In genomic region chr12:2246358-2246757, GRCh38 we compare ENCODE assay signal across 18 cellular contexts.
DNase-seq lines count a peak whose midpoint lies in the region; ATAC-seq and TF ChIP-seq lines count a peak whose summit lies in the region.
"Had no signal": no experiment of that assay in that cellular context is flagged by ENCODE, and none has a peak within 500 bp of the region (broad histone marks: within the 10 kb centered on the region; RNA-seq: fewer than 3 reads in every experiment).

No MANE protein-coding gene starts in this region.

- intact Hi-C loops in esophagus squamous epithelium (cut with DNase I), result no loop called here

- peak overlapping the region; percentile 61 for H2BK15ac ChIP-seq in mesenchymal stem cell (ENCODE audit: low read depth, poor library complexity, severe bottlenecking)

- 0 out of 2 replicates have a peak overlapping the region, but pooled peaks have one; percentile 73 for H3K27ac Mint-ChIP-seq in HFFc6
- no peak overlapping the region for H3K27ac Mint-ChIP-seq in stimulated activated naive B cell treated with anti-CD40 and anti-IgM and Interleukin-4, amounts not matched to agents 10 μg/mL and 1 μg/mL and 100 μg/mL, for 72 hours

- no peaks in the 10 kb centered on the region for H3K79me1 ChIP-seq in mesenchymal stem cell (replicated peaks; ENCODE audit: low read length, poor library complexity, severe bottlenecking)

- H4K8ac ChIP-seq in mesenchymal stem cell (ENCODE audit: low read length), result peak overlapping the region; percentile 89

- H3K36me3 ChIP-seq in OCI-LY1 (ENCODE audit: insufficient read depth, low read length), result no peaks in the 10 kb centered on the region
- no peaks in the 10 kb centered on the region for H3K36me3 ChIP-seq in mesenchymal stem cell (ENCODE audit: control insufficient read depth in 1 of 2, insufficient read depth in 2 of 2, low read depth in 1 of 2, low read length in 2 of 2)
- peaks cover 0 to 3% of the 10 kb centered on the region in 2 donors for H3K36me3 ChIP-seq in stomach smooth muscle (ENCODE audit: control insufficient read depth in 2 of 2, insufficient read depth in 2 of 2, low read length in 2 of 2)
- H3K36me3 ChIP-seq in esophagus squamous epithelium, result no peaks in the 10 kb centered on the region
- H3K36me3 ChIP-seq: HAP-1, MG63 had no signal

- H3K4me2 ChIP-seq in OCI-LY1 (ENCODE audit: low read length) (peak overlapping the region; percentile 60), mesenchymal stem cell (ENCODE audit: low read length, poor library complexity, severe bottlenecking) (no peak overlapping the region)

- H3K9ac ChIP-seq in OCI-LY1 (ENCODE audit: low read length), result peak overlapping the region; percentile 80
- H3K9ac ChIP-seq in mesenchymal stem cell (ENCODE audit: low read length), result no peak overlapping the region
- H3K9ac ChIP-seq in stomach smooth muscle (ENCODE audit: low read length in 2 of 2), result no peak overlapping the region

- no peak overlapping the region for H2AFZ ChIP-seq in OCI-LY1 (ENCODE audit: low read length)
- no peak overlapping the region for H2AFZ ChIP-seq in mesenchymal stem cell (ENCODE audit: low read depth, low read length)

- no peak for ATAC-seq in stimulated activated naive B cell treated with anti-CD40 and anti-IgM and Interleukin-4, amounts not matched to agents 10 μg/mL and 1 μg/mL and 100 μg/mL, for 72 hours (replicated peaks)

- peak overlapping the region; percentile 38 for H3K4me3 ChIP-seq in OCI-LY1 (ENCODE audit: low read depth, low read length, poor library complexity, severe bottlenecking)
- no peak overlapping the region for H3K4me3 ChIP-seq in mesenchymal stem cell (ENCODE audit: insufficient read depth in 1 of 2, low read depth in 1 of 2, low read length in 2 of 2)
- H3K4me3 ChIP-seq in stomach smooth muscle (ENCODE audit: low read length in 2 of 2), result no peak overlapping the region
- no peak overlapping the region for H3K4me3 ChIP-seq in esophagus squamous epithelium
- H3K4me3 ChIP-seq: HAP-1, MG63 had no signal

- peaks cover 5% of the 10 kb centered on the region; the same call in 1 of the 2 replicates for H3K36me3 Mint-ChIP-seq in HFFc6 (ENCODE audit: low read depth)
- H3K36me3 Mint-ChIP-seq in stimulated activated naive B cell treated with anti-CD40 and anti-IgM and Interleukin-4, amounts not matched to agents 10 μg/mL and 1 μg/mL and 100 μg/mL, for 72 hours, result no peaks in the 10 kb centered on the region

- H3K27me3 ChIP-seq in OCI-LY1 (ENCODE audit: insufficient read depth, low read length), result no peaks in the 10 kb centered on the region
- no peaks in the 10 kb centered on the region for H3K27me3 ChIP-seq in mesenchymal stem cell (ENCODE audit: control insufficient read depth in 1 of 2, insufficient read depth in 1 of 2, low read length in 2 of 2)
- no peaks in the 10 kb centered on the region for H3K27me3 ChIP-seq in stomach smooth muscle (ENCODE audit: control insufficient read depth in 1 of 2, insufficient read depth in 2 of 2, low read length in 2 of 2)
- no peaks in the 10 kb centered on the region for H3K27me3 ChIP-seq in esophagus squamous epithelium
- H3K27me3 ChIP-seq: MG63 had no signal

- no peaks in the 10 kb centered on the region for H3K79me2 ChIP-seq in OCI-LY1 (ENCODE audit: insufficient read depth, low read length)

- H3K4me1 Mint-ChIP-seq in HFFc6 (ENCODE audit: low read depth), result peaks cover 92% of the 10 kb centered on the region
- H3K4me1 Mint-ChIP-seq in stimulated activated naive B cell treated with anti-CD40 and anti-IgM and Interleukin-4, amounts not matched to agents 10 μg/mL and 1 μg/mL and 100 μg/mL, for 72 hours, result peaks cover 8 to 13% of the 10 kb centered on the region in 2 donors

- H2BK12ac ChIP-seq in mesenchymal stem cell (ENCODE audit: low read length in 2 of 2), result peak overlapping the region; percentile 96

- H2AK5ac ChIP-seq in mesenchymal stem cell (ENCODE audit: low read length, severe bottlenecking), result peak overlapping the region; percentile 40

- H2BK120ac ChIP-seq in mesenchymal stem cell (ENCODE audit: low read depth, low read length), result peak overlapping the region; percentile 56

- WGBS in mesenchymal stem cell, result 72% methylated on average over 10 of the region's 10 CpGs
- WGBS in esophagus squamous epithelium, 2 donors, result 74 to 81% methylated on average over 7 to 9 of the region's 10 CpGs

- H3K9me2 ChIP-seq in OCI-LY1 (ENCODE audit: low read depth, low read length), result no peaks in the 10 kb centered on the region

- H3K23ac ChIP-seq in mesenchymal stem cell (ENCODE audit: low read length in 2 of 2), result no peak overlapping the region

- H3K9me3 Mint-ChIP-seq in HFFc6, result no peaks in the 10 kb centered on the region
- H3K9me3 Mint-ChIP-seq in stimulated activated naive B cell treated with anti-CD40 and anti-IgM and Interleukin-4, amounts not matched to agents 10 μg/mL and 1 μg/mL and 100 μg/mL, for 72 hours, result no peaks in the 10 kb centered on the region

- peaks cover 3% of the 10 kb centered on the region for H3K27me3 Mint-ChIP-seq in HFFc6 (ENCODE audit: insufficient read depth)
- H3K27me3 Mint-ChIP-seq in stimulated activated naive B cell treated with anti-CD40 and anti-IgM and Interleukin-4, amounts not matched to agents 10 μg/mL and 1 μg/mL and 100 μg/mL, for 72 hours, result peaks cover 3 to 8% of the 10 kb centered on the region in 2 donors

- no peak overlapping the region for H3K4me3 Mint-ChIP-seq in HFFc6
- no peak overlapping the region for H3K4me3 Mint-ChIP-seq in stimulated activated naive B cell treated with anti-CD40 and anti-IgM and Interleukin-4, amounts not matched to agents 10 μg/mL and 1 μg/mL and 100 μg/mL, for 72 hours

- H3K4me1 ChIP-seq in OCI-LY1 (ENCODE audit: insufficient read depth, low read length, severe bottlenecking) (peaks cover 100% of the 10 kb centered on the region), mesenchymal stem cell (ENCODE audit: control insufficient read depth, insufficient read depth, low read depth, low read length) (peaks cover 28% of the 10 kb centered on the region), stomach smooth muscle (ENCODE audit: control insufficient read depth, insufficient read depth, low read length) (peaks cover 68% of the 10 kb centered on the region), esophagus squamous epithelium (peaks cover 0 to 38% (median 3%) of the 10 kb centered on the region in 3 donors)
- H3K4me1 ChIP-seq: HAP-1 had no signal

- peak overlapping the region; percentile 100 for H3K27ac ChIP-seq in OCI-LY1 (ENCODE audit: low read depth, low read length, poor library complexity, severe bottlenecking)
- no peak overlapping the region for H3K27ac ChIP-seq in mesenchymal stem cell (ENCODE audit: low read length, poor library complexity, severe bottlenecking)
- peak overlapping the region; percentile 91 for H3K27ac ChIP-seq in stomach smooth muscle (ENCODE audit: low read length)
- peak overlapping the region in 1 of 4 donors; percentile 7 for H3K27ac ChIP-seq in esophagus squamous epithelium
- H3K27ac ChIP-seq: C4-2B, HL-60 had no signal

- H4K20me1 ChIP-seq in OCI-LY1 (ENCODE audit: insufficient read depth, low read length), result no peaks in the 10 kb centered on the region

- H3F3A ChIP-seq in OCI-LY1 (ENCODE audit: insufficient read depth, low read length), result peaks cover 22% of the 10 kb centered on the region; the same call in 1 of the 2 replicates

- TF ChIP-seq POLR2A in esophagus squamous epithelium (IDR thresholded peaks at IDR 0.05), result no peak

- peak overlapping the region; percentile 86 for H3K4ac ChIP-seq in mesenchymal stem cell (ENCODE audit: low read depth in 1 of 2, low read length in 2 of 2)

- peak overlapping the region; percentile 94 for H4K91ac ChIP-seq in mesenchymal stem cell (ENCODE audit: low read length)

- no peak overlapping the region for H2BK5ac ChIP-seq in mesenchymal stem cell (ENCODE audit: low read depth, low read length, poor library complexity, severe bottlenecking)

- H3K9me3 ChIP-seq in OCI-LY1 (ENCODE audit: low read length) (no peaks in the 10 kb centered on the region), mesenchymal stem cell (ENCODE audit: control insufficient read depth, low read length) (no peaks in the 10 kb centered on the region), stomach smooth muscle (ENCODE audit: control insufficient read depth in 2 of 2, low read length in 2 of 2) (no peaks in the 10 kb centered on the region), esophagus squamous epithelium (no peaks in the 10 kb centered on the region)
- H3K9me3 ChIP-seq: HAP-1, MG63 had no signal

- DNase-seq in HFFc6, result no peak
- no peak for DNase-seq in mesenchymal stem cell
- no peak for DNase-seq in NCI-H1694 treated with DMSO at 0.1 percent for 48 hours (lab: John Stamatoyannopoulos, UW)
- no peak for DNase-seq in stimulated activated naive B cell treated with anti-CD40 and anti-IgM and Interleukin-4, amounts not matched to agents 10 μg/mL and 1 μg/mL and 100 μg/mL, for 72 hours
- DNase-seq in esophagus squamous epithelium (lab: John Stamatoyannopoulos, UW), result no peak
- DNase-seq: ACHN, DMS79, Kasumi-1, MG63, NCI-H1092, NCI-H2081 treated with DMSO at 0.1 percent for 48 hours, NCI-H510A, NCI-H82 had no signal

- TF ChIP-seq CTCF in HFFc6 (IDR thresholded peaks at IDR 0.05) (no peak), OCI-LY1 (IDR thresholded peaks at IDR 0.05; ENCODE audit: low read length) (no peak), esophagus squamous epithelium (IDR thresholded peaks at IDR 0.05) (no peak)

- peak overlapping the region; percentile 87 to 94 for H3K18ac ChIP-seq in mesenchymal stem cell (ENCODE audit: low read depth in 1 of 2, low read length in 2 of 2)

- H3K14ac ChIP-seq in mesenchymal stem cell (ENCODE audit: low read length in 2 of 2), result peak overlapping the region in 1 of 2 experiments; percentile 36
